In the genomic region with DNA sequence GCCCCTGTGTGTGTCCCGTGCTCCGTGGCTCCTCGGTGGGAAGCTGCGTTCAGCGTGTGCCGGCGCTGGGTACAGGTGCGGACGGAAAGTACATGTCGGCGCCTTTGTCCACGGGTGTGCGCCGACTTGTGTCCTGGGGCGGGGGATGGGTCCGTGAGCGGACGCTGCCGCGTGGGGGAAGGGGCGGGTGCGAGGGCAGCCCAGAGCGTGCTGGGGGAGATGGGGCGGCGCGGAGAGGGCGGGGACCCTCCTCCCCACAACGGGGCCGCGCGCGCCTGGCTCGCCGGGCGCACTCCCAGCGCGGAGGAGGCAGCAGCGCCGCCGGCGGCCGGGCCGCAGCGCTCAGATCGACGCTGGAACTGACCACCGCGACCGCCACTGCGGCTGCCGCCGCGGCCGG, we compare ENCODE assay signal across 10 cellular contexts. TPM values are rescaled to one million over a fixed set of nuclear protein-coding genes. Genes with fewer than 3 reads are reported as not detected.
DNase-seq lines count a peak whose midpoint lies in the region; ATAC-seq, FAIRE-seq and TF ChIP-seq lines count a peak whose summit lies in the region.
"Had no signal": no experiment of that assay in that cellular context is flagged by ENCODE, and none has a peak within 500 bp of the region (broad histone marks: within the 10 kb centered on the region; RNA-seq: fewer than 3 reads in every experiment).

No MANE protein-coding gene starts in this region.

- H3K9ac ChIP-seq in H1 (replicated peaks in 1 of 4; ENCODE audit: extremely low read depth in 1 of 4, low read depth in 3 of 4, low read length in 3 of 4), result no peak overlapping the region

- H2AFZ ChIP-seq in H1 (ENCODE audit: low read length), result no peak overlapping the region

- H2BK12ac ChIP-seq in H1 (ENCODE audit: low read depth, low read length), result peak overlapping the region; percentile 71; the same call in 1 of the 2 replicates

- WGBS in H1 (ENCODE audit: extremely low coverage in 1 of 2, insufficient coverage in 1 of 2, insufficient read length in 1 of 2, insufficient replicate concordance in 2 of 2, low coverage in 1 of 2, low lambda C conversion rate in 2 of 2, missing lambda C conversion rate in 1 of 2), 2 experiments, result 20% methylated on average over 16 of the region's 54 CpGs; no CpG with 5 or more reads in 1 of the 2 experiments

- H2BK120ac ChIP-seq in H1 (replicated peaks; ENCODE audit: low read depth, low read length), result no peak overlapping the region

- H3K9me3 ChIP-seq in H1 (ENCODE audit: insufficient read depth in 2 of 2, low read depth in 1 of 2, low read length in 1 of 2) (no peaks in the 10 kb centered on the region), lower lobe of right lung (no peaks in the 10 kb centered on the region), tibial artery (no peaks in the 10 kb centered on the region)

- no peak overlapping the region for H2BK20ac ChIP-seq in H1 (ENCODE audit: low read length)

- peaks cover 5% of the 10 kb centered on the region; the same call in 1 of the 2 replicates for H3K79me1 ChIP-seq in H1 (ENCODE audit: low read depth, low read length)

- peak overlapping the region; percentile 1 for H3K4ac ChIP-seq in H1 (replicated peaks; ENCODE audit: insufficient read length, low read depth, low read length)

- CTCF ChIA-PET in H1 (lab: Charles Lee; ENCODE audit: partially characterized antibody), result interaction anchor here (0.6 to 35.5 kb wide), 8 partner anchors 26 to 318 kb away, joined by 3 to 1456 read pairs (median 4); partner anchors contain the start of genes ARHGEF17 and RELT

- H3K4me3 ChIP-seq in H1 (ENCODE audit: extremely low read depth in 1 of 4, insufficient read depth in 2 of 4, low read depth in 3 of 4, low read length in 4 of 4) (peak overlapping the region; percentile 29 to 55 (median 34); a peak in 7 of 8 replicates), lower lobe of right lung (peak overlapping the region; percentile 19), tibial artery (peak overlapping the region; percentile 44 to 50)

- H3K27ac ChIP-seq in H1 (ENCODE audit: low read depth, low read length), result no peak overlapping the region
- H3K27ac ChIP-seq in lower lobe of right lung, result no peak overlapping the region
- H3K27ac ChIP-seq in tibial artery, result peak overlapping the region; percentile 72 to 78

- peak; percentile 24 for DNase-seq in NCI-H2196 (lab: John Stamatoyannopoulos, UW; ENCODE audit: unreplicated experiment)
- DNase-seq in NCI-H2196 treated with DMSO at 0.1 percent for 48 hours (lab: John Stamatoyannopoulos, UW; ENCODE audit: unreplicated experiment), result no peak
- no peak for DNase-seq in H1 (ENCODE audit: low read depth in 1 of 2, low spot score in 2 of 2)
- DNase-seq in lower lobe of right lung, result no peak
- no peak for DNase-seq in tibial artery
- DNase-seq: NK-92 treated with Interleukin-12 subunit alpha and Interleukin-12 subunit beta, amount 100 ng/mL, for 24 hours had no signal

- H3K18ac ChIP-seq in H1 (ENCODE audit: extremely low read depth, low read length), result no peak overlapping the region

- H2BK5ac ChIP-seq in H1 (ENCODE audit: low read depth, low read length), result no peak overlapping the region

- no peaks in the 10 kb centered on the region for H3K79me2 ChIP-seq in H1 (ENCODE audit: control insufficient read depth in 1 of 2, insufficient read depth in 2 of 2, low read length in 2 of 2)

- TF ChIP-seq CTCF in H1 (IDR thresholded peaks at IDR 0.05; ENCODE audit: control extremely low read depth in 1 of 3, insufficient read depth in 1 of 3, low read depth in 1 of 3, low read length in 3 of 3) (peak in 2 of 3 experiments; percentile 17 to 37; a peak in 3 of 4 replicates), lower lobe of right lung (IDR thresholded peaks at IDR 0.05) (no peak), tibial artery (IDR thresholded peaks at IDR 0.05) (no peak)

- peak overlapping the region; percentile 36; the same call in 1 of the 2 replicates for H4K8ac ChIP-seq in H1 (ENCODE audit: extremely low read depth, insufficient read depth, low read length)

- peaks cover 17 to 47% of the 10 kb centered on the region in 2 experiments for H4K20me1 ChIP-seq in H1 (replicated peaks in 1 of 2; ENCODE audit: control insufficient read depth in 1 of 2, insufficient read depth in 2 of 2, low read length in 2 of 2)

- intact Hi-C loops in lower lobe of right lung (cut with DNase I), result no loop called here
- intact Hi-C loops in tibial artery (cut with DNase I; ENCODE audit: low total_unique reads), result no loop called here

- peak overlapping the region; percentile 92 for H4K91ac ChIP-seq in H1 (replicated peaks; ENCODE audit: insufficient read length, low read length)

- H2AK5ac ChIP-seq in H1 (ENCODE audit: low read depth, low read length), result no peak overlapping the region

- H4K5ac ChIP-seq in H1 (ENCODE audit: insufficient read length, low read depth, low read length), result no peak overlapping the region

- H3K4me1 ChIP-seq in H1 (replicated peaks in 1 of 4; ENCODE audit: control insufficient read depth in 3 of 4, insufficient read depth in 4 of 4, low read length in 3 of 4), result peaks cover 0 to 11% (median 9%) of the 10 kb centered on the region in 4 experiments; a peak in 6 of 7 replicates
- H3K4me1 ChIP-seq in lower lobe of right lung, result peaks cover 8% of the 10 kb centered on the region
- peaks cover 0 to 99% (median 76%) of the 10 kb centered on the region in 4 donors for H3K4me1 ChIP-seq in tibial artery

- no peak overlapping the region for H3K56ac ChIP-seq in H1 (replicated peaks; ENCODE audit: insufficient read length, low read depth, low read length)

- H2BK15ac ChIP-seq in H1 (ENCODE audit: low read length), result no peak overlapping the region

- peak overlapping the region; percentile 71 to 77 for H3K4me2 ChIP-seq in H1 (ENCODE audit: insufficient read depth in 1 of 2, low read depth in 2 of 2, low read length in 2 of 2)

- ATAC-seq in lower lobe of right lung (peak; percentile 7 to 32), HG02798 (IDR thresholded peaks at IDR 0.05; ENCODE audit: poor library complexity, unreplicated experiment) (no peak), GM18519 (IDR thresholded peaks at IDR 0.05; ENCODE audit: low FRiP score, unreplicated experiment) (no peak), GM21447 (IDR thresholded peaks at IDR 0.05; ENCODE audit: unreplicated experiment) (no peak)

- TF ChIP-seq RAD21 in H1 (IDR thresholded peaks at IDR 0.05 in 1 of 2, conservative IDR thresholded peaks at IDR 0.05 in 1 of 2; ENCODE audit: low read depth in 2 of 2, low read length in 2 of 2), result no peak

- H3K23ac ChIP-seq in H1 (ENCODE audit: insufficient read length), result no peak overlapping the region

- H3K36me3 ChIP-seq in H1 (ENCODE audit: control insufficient read depth in 2 of 4, insufficient read depth in 4 of 4, low read length in 3 of 4) (no peaks in the 10 kb centered on the region), lower lobe of right lung (peaks cover 10% of the 10 kb centered on the region), tibial artery (peaks cover 0 to 11% (median 3%) of the 10 kb centered on the region in 3 donors)

- no peak for TF ChIP-seq EP300 in H1 (IDR thresholded peaks at IDR 0.05; ENCODE audit: borderline replicate concordance in 1 of 2, low read depth in 2 of 2, low read length in 2 of 2)

- peaks cover 3% of the 10 kb centered on the region for H3K23me2 ChIP-seq in H1 (ENCODE audit: low read depth, low read length)

- POLR2A ChIA-PET in H1 (lab: Charles Lee; ENCODE audit: partially characterized antibody), result interaction anchor here (1.1 kb wide), 1 partner anchor 33 kb away, joined by 4 read pairs; no protein-coding TSS in a partner anchor

- no peak for TF ChIP-seq POLR2A in H1 (IDR thresholded peaks at IDR 0.05; ENCODE audit: control extremely low read depth in 1 of 2, low read depth in 2 of 2, low read length in 2 of 2)

- H3K27me3 ChIP-seq in H1 (replicated peaks in 1 of 4; ENCODE audit: control insufficient read depth in 3 of 4, extremely low read depth in 1 of 4, insufficient read depth in 3 of 4, low read length in 3 of 4) (peaks cover 7 to 44% (median 30%) of the 10 kb centered on the region in 4 experiments; a peak in 6 of 7 replicates), lower lobe of right lung (ENCODE audit: low read depth) (no peaks in the 10 kb centered on the region), tibial artery (no peaks in the 10 kb centered on the region)

- H3K14ac ChIP-seq in H1 (ENCODE audit: insufficient read length), result no peak overlapping the region

- FAIRE-seq in H1 (lab: Jason Lieb, UNC), result no peak
- FAIRE-seq: islet of Langerhans had no signal

TF ChIP-seq in H1, 55 proteins besides CTCF, POLR2A, EP300 and RAD21:
- no peak for TF ChIP-seq KDM1A (IDR thresholded peaks at IDR 0.05; ENCODE audit: borderline replicate concordance, low read length)
- peak; percentile 45 for TF ChIP-seq EZH2 (IDR thresholded peaks at IDR 0.05; ENCODE audit: low read depth, low read length, severe bottlenecking)
- peak; percentile 25 for TF ChIP-seq KDM4A (IDR thresholded peaks at IDR 0.05; ENCODE audit: low read depth, low read length, severe bottlenecking)
TF ChIP-seq in H1: peak in this region for 2.

RNA-seq across cellular contexts. Expression of gene RELT, which starts 33.6 kb away (rescaled TPM):
- total RNA-seq in H1 (2021; fragmentation: NEBNext Ultra II Directional; extraction: Animal tissue kit (Norgen Biotek cat#: 25700)), result 5.3 and 5.7 TPM in 2 replicates
- 3.4 and 4.4 TPM in 2 replicates for polyA plus RNA-seq in H1 (2011; rRNA removed)
- 4.2 TPM for polyA plus RNA-seq in H1 (2011; cell fraction: cytosol; rRNA removed)
- 12.1 TPM for polyA plus RNA-seq in H1 (2011; cell fraction: nucleus; rRNA removed)
- polyA plus RNA-seq in H1 (2012, experiment 1 of 2), result 2.3 to 5.2 TPM (median 4.2 TPM) in 4 replicates
- polyA plus RNA-seq in H1 (2012, experiment 2 of 2), result 3.3 TPM
- polyA plus RNA-seq in H1 (2013, experiment 1 of 2), result 4.5 TPM
- polyA plus RNA-seq in H1 (2013, experiment 2 of 2), result 4.2 TPM
- polyA minus RNA-seq in H1 (2011; rRNA and poly(A)+ RNA removed), result 2.4 TPM in 2 replicates
- polyA minus RNA-seq in H1 (2011; cell fraction: cytosol; rRNA and poly(A)+ RNA removed), result 4.7 TPM
- polyA minus RNA-seq in H1 (2011; cell fraction: nucleus; rRNA and poly(A)+ RNA removed), result 6.6 TPM
- total RNA-seq in lower lobe of right lung, result 15.4 TPM

RNA-seq across cellular contexts. Expression of gene ARHGEF17, which starts 34.6 kb away (rescaled TPM):
- 12.9 and 14.6 TPM in 2 replicates for total RNA-seq in H1 (2021; fragmentation: NEBNext Ultra II Directional; extraction: Animal tissue kit (Norgen Biotek cat#: 25700))
- polyA plus RNA-seq in H1 (2011; rRNA removed), result 11.3 and 23.4 TPM in 2 replicates
- 12.4 TPM for polyA plus RNA-seq in H1 (2011; cell fraction: cytosol; rRNA removed)
- polyA plus RNA-seq in H1 (2011; cell fraction: nucleus; rRNA removed), result 65.2 TPM
- polyA plus RNA-seq in H1 (2012, experiment 1 of 2), result 5.6 to 10.8 TPM (median 10.0 TPM) in 4 replicates
- polyA plus RNA-seq in H1 (2012, experiment 2 of 2), result 7.7 TPM
- polyA plus RNA-seq in H1 (2013, experiment 1 of 2), result 5.6 TPM
- 5.2 TPM for polyA plus RNA-seq in H1 (2013, experiment 2 of 2)
- 15.5 and 17.0 TPM in 2 replicates for polyA minus RNA-seq in H1 (2011; rRNA and poly(A)+ RNA removed)
- polyA minus RNA-seq in H1 (2011; cell fraction: cytosol; rRNA and poly(A)+ RNA removed), result 26.9 TPM
- polyA minus RNA-seq in H1 (2011; cell fraction: nucleus; rRNA and poly(A)+ RNA removed), result 34.7 TPM
- total RNA-seq in lower lobe of right lung, result 56.5 TPM

Comparison
In these comparisons a context has a peak if more than half of its experiments do, and no peak if none do; other contexts are left out.
1. H3K27ac ChIP-seq: peak in tibial artery (2 of 2); none in H1 (single experiment) and lower lobe of right lung (single experiment).
2. CTCF ChIP-seq: peak in H1 (2 of 3); none in lower lobe of right lung (single experiment) and tibial artery (0 of 2).
3. ATAC-seq: peak in lower lobe of right lung (2 of 2); none in HG02798 (single experiment), GM18519 (single experiment) and GM21447 (single experiment).
4. Peak in every context shown above with its lines, with median percentiles within 50 percentile points of each other: H3K4me3 ChIP-seq.